In the genomic region with DNA sequence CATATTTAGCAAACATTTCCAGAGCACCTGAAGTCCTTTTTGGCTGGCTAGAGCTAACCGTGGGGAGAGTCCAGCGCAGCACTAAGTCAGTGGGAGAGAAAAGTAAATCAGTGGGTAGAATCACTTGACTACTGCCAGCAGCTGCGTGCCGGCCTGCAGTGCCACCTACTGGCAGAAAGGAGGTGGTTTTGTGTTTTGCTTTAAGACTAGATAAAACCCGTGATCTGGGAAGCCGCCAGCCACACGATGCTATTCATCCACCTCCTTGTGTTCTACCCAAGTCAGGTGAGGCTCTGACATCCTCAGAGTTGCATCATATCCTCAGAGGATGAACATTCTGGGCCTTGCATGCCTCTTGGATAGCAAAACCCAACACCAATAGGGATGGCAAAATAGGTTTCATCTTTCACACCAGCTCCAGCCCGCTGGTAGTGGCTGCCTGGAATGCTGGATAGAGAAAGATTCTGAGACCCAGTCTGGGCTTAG, we compare ENCODE assay signal across 8 cellular contexts. TPM values are rescaled to one million over a fixed set of nuclear protein-coding genes. Genes with fewer than 3 reads are reported as not detected.
DNase-seq lines count a peak whose midpoint lies in the region; ATAC-seq and TF ChIP-seq lines count a peak whose summit lies in the region.

No MANE protein-coding gene starts in this region.

- peak; percentile 57 for DNase-seq in GM12864 (ENCODE audit: low read depth)
- peak; percentile 68 for DNase-seq in NCI-H1105 (lab: John Stamatoyannopoulos, UW)
- DNase-seq in T-helper 1 cell, result peak; percentile 48 to 73 (median 58)
- DNase-seq in amygdala (lab: John Stamatoyannopoulos, UW), result peak in 54 of 56 donors; percentile 16 to 90 (median 60)
- DNase-seq in right atrium auricular region (ENCODE audit: low spot score), result peak; percentile 88
- peak; percentile 91 for DNase-seq in sciatic nerve (ENCODE audit: low spot score)

- peaks cover 0 to 60% of the 10 kb centered on the region in 2 donors for H3K4me1 ChIP-seq in right atrium auricular region

- TF ChIP-seq CTCF in GM12864 (IDR thresholded peaks at IDR 0.05; ENCODE audit: low read depth, low read length, missing control alignments), result peak; percentile 92
- TF ChIP-seq CTCF in right atrium auricular region (IDR thresholded peaks at IDR 0.05), result peak; percentile 82 to 97

- ATAC-seq in sciatic nerve (peak; percentile 82), HG02884 (IDR thresholded peaks at IDR 0.05; ENCODE audit: unreplicated experiment) (no peak), GM18511 (IDR thresholded peaks at IDR 0.05; ENCODE audit: unreplicated experiment) (no peak)

- H3K4me3 ChIP-seq in GM12864 (ENCODE audit: low read depth, low read length) (no peak overlapping the region), right atrium auricular region (no peak overlapping the region)

- intact Hi-C loops in sciatic nerve (cut with DNase I), result loop anchor here (5.0 kb wide), 1 partner anchor 46 kb away; no protein-coding TSS in a partner anchor

- H3K27ac ChIP-seq in right atrium auricular region, result peak overlapping the region in 1 of 2 donors; percentile 51

- no peaks in the 10 kb centered on the region for H3K27me3 ChIP-seq in right atrium auricular region

- H3K36me3 ChIP-seq in right atrium auricular region, result no peaks in the 10 kb centered on the region

- H3K9me3 ChIP-seq in right atrium auricular region, result no peaks in the 10 kb centered on the region

RNA-seq across cellular contexts. Expression of a gene that starts 14.1 kb away (rescaled TPM):
- total RNA-seq in right atrium auricular region, result 10 to 100 TPM; 28.1 to 35.4 TPM
- 10.6 TPM for total RNA-seq in sciatic nerve

RNA-seq across cellular contexts. Expression of a gene that starts 18.3 kb away (rescaled TPM):
- 10 to 100 TPM in 1 of 2 donors, 1 to 10 TPM in 1; 4.6 to 24.6 TPM for total RNA-seq in right atrium auricular region
- total RNA-seq in sciatic nerve, result 1.4 TPM

RNA-seq across cellular contexts. Expression of a gene that starts 37.6 kb away (rescaled TPM):
- total RNA-seq in right atrium auricular region (1 to 10 TPM; 1.3 to 2.8 TPM), sciatic nerve (not detected)
